In the genomic region with DNA sequence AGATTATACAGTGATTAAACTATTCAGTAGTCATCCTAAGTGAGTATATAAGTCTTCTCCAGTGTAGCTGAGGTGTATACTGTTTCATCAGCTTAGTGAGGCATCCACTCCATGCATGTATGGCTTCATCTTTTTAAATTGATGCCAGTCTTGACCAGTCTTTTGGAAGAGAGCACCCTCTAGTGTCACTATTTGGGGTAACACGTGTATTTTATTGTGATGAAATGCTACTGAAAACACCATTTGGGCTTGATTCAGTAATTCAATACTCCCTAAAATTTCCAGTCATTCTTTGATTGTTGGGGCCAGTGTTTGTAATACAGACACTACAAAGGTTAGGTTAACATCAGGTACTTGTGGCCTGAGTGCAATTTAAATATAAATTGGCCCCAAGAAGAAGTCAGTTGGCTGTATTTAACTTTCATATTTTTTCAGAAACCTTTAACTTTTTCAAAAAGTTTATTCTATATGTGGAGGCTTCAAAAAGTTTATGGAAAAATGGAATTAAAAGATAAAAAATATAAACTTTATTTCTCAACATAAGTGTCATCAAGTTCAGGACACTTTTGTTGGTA, we compare ENCODE assay signal across 1 cellular context.
TF ChIP-seq lines count a peak whose summit lies in the region.

No MANE protein-coding gene starts in this region.

TF ChIP-seq in HepG2, 621 proteins besides CTCF, POLR2A, EP300 and RAD21 (continued from another document and continues in another):
- TF ChIP-seq ATF7 (IDR thresholded peaks at IDR 0.05) (no peak), ATF7 (CRISPR knock-in tag; IDR thresholded peaks at IDR 0.05) (no peak), LCORL (IDR thresholded peaks at IDR 0.05) (peak; percentile 51; the same call in 1 of the 2 replicates), LCORL (CRISPR knock-in tag; IDR thresholded peaks at IDR 0.05) (no peak), REL (CRISPR knock-in tag; conservative IDR thresholded peaks at IDR 0.05) (no peak), KLF9 (CRISPR knock-in tag; IDR thresholded peaks at IDR 0.05; ENCODE audit: low read depth) (0 out of 2 replicates have a peak, but pooled peaks have one; percentile 55), PTBP1 (IDR thresholded peaks at IDR 0.05; ENCODE audit: low read depth, low read length, poor library complexity, severe bottlenecking) (no peak), ZBTB14 (CRISPR knock-in tag; IDR thresholded peaks at IDR 0.05) (no peak), JUND (CRISPR knock-in tag; IDR thresholded peaks at IDR 0.05) (no peak), MTA1 (CRISPR knock-in tag; IDR thresholded peaks at IDR 0.05; ENCODE audit: borderline replicate concordance) (no peak), MIXL1 (CRISPR knock-in tag; IDR thresholded peaks at IDR 0.05) (0 out of 2 replicates have a peak, but pooled peaks have one; percentile 58), ZNF143 (CRISPR knock-in tag; IDR thresholded peaks at IDR 0.05) (no peak), ZNF614 (CRISPR knock-in tag; IDR thresholded peaks at IDR 0.05; ENCODE audit: borderline replicate concordance) (no peak), ZNF557 (CRISPR knock-in tag; IDR thresholded peaks at IDR 0.05) (peak; percentile 65; the same call in 1 of the 2 replicates), ZNF678 (CRISPR knock-in tag; IDR thresholded peaks at IDR 0.05) (no peak), ZNF263 (CRISPR knock-in tag; IDR thresholded peaks at IDR 0.05) (no peak), CCAR2 (optimal IDR thresholded peaks at IDR 0.05; ENCODE audit: low read depth, low read length) (no peak), ZZZ3 (CRISPR knock-in tag; IDR thresholded peaks at IDR 0.05; ENCODE audit: borderline replicate concordance) (no peak), JUN (CRISPR knock-in tag; IDR thresholded peaks at IDR 0.05) (no peak), SATB2 (CRISPR knock-in tag; IDR thresholded peaks at IDR 0.05) (no peak), ZNF484 (CRISPR knock-in tag; IDR thresholded peaks at IDR 0.05; ENCODE audit: borderline replicate concordance, low read depth) (no peak), FOXC1 (CRISPR knock-in tag; IDR thresholded peaks at IDR 0.05; ENCODE audit: borderline replicate concordance) (no peak), CREM (IDR thresholded peaks at IDR 0.05) (peak; percentile 36), CREM (CRISPR knock-in tag; IDR thresholded peaks at IDR 0.05) (no peak), ZNF34 (CRISPR knock-in tag; IDR thresholded peaks at IDR 0.05; ENCODE audit: borderline replicate concordance) (no peak), ZSCAN25 (CRISPR knock-in tag; IDR thresholded peaks at IDR 0.05) (no peak), CREB3 (CRISPR knock-in tag; IDR thresholded peaks at IDR 0.05) (no peak), HES4 (CRISPR knock-in tag; IDR thresholded peaks at IDR 0.05; ENCODE audit: borderline replicate concordance) (no peak), IRF2 (CRISPR knock-in tag; IDR thresholded peaks at IDR 0.05) (peak; percentile 71; the same call in 1 of the 2 replicates), ZNF629 (CRISPR knock-in tag; conservative IDR thresholded peaks at IDR 0.05) (no peak), MED1 (CRISPR knock-in tag; IDR thresholded peaks at IDR 0.05) (peak; percentile 26; the same call in 1 of the 2 replicates), NBN (conservative IDR thresholded peaks at IDR 0.05) (no peak), RXRB (CRISPR knock-in tag; IDR thresholded peaks at IDR 0.05; ENCODE audit: borderline replicate concordance) (no peak), FOXA3 (CRISPR knock-in tag; IDR thresholded peaks at IDR 0.05) (peak; percentile 36; the same call in 1 of the 2 replicates), ZBTB46 (CRISPR knock-in tag; IDR thresholded peaks at IDR 0.05; ENCODE audit: borderline replicate concordance) (no peak), THAP11 (CRISPR knock-in tag; IDR thresholded peaks at IDR 0.05) (peak; percentile 41; the same call in 1 of the 2 replicates), HNRNPUL1 (IDR thresholded peaks at IDR 0.05; ENCODE audit: low read depth, low read length) (no peak), HNRNPH1 (optimal IDR thresholded peaks at IDR 0.05; ENCODE audit: low read depth, low read length) (no peak), ZFYVE20 (CRISPR knock-in tag; IDR thresholded peaks at IDR 0.05; ENCODE audit: borderline replicate concordance, low read depth) (no peak), ZNF17 (CRISPR knock-in tag; IDR thresholded peaks at IDR 0.05) (no peak), LBX2 (CRISPR knock-in tag; IDR thresholded peaks at IDR 0.05; ENCODE audit: borderline replicate concordance) (no peak), DPF2 (CRISPR knock-in tag; IDR thresholded peaks at IDR 0.05; ENCODE audit: borderline replicate concordance, low read depth) (no peak), GLI4 (CRISPR knock-in tag; IDR thresholded peaks at IDR 0.05; ENCODE audit: borderline replicate concordance) (no peak)
- TF ChIP-seq, protein P1, sequence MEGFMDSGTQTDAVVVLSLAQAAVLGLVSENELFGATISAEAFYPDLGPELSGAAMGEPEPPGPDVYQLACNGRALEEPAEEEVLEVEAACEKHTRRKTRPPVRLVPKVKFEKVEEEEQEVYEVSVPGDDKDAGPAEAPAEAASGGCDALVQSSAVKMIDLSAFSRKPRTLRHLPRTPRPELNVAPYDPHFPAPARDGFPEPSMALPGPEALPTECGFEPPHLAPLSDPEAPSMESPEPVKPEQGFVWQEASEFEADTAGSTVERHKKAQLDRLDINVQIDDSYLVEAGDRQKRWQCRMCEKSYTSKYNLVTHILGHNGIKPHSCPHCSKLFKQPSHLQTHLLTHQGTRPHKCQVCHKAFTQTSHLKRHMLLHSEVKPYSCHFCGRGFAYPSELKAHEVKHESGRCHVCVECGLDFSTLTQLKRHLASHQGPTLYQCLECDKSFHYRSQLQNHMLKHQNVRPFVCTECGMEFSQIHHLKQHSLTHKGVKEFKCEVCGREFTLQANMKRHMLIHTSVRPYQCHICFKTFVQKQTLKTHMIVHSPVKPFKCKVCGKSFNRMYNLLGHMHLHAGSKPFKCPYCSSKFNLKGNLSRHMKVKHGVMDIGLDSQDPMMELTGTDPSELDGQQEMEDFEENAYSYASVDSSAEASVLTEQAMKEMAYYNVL (CRISPR knock-in tag; IDR thresholded peaks at IDR 0.05; ENCODE audit: borderline replicate concordance) = no peak
- TF ChIP-seq, protein P2, sequence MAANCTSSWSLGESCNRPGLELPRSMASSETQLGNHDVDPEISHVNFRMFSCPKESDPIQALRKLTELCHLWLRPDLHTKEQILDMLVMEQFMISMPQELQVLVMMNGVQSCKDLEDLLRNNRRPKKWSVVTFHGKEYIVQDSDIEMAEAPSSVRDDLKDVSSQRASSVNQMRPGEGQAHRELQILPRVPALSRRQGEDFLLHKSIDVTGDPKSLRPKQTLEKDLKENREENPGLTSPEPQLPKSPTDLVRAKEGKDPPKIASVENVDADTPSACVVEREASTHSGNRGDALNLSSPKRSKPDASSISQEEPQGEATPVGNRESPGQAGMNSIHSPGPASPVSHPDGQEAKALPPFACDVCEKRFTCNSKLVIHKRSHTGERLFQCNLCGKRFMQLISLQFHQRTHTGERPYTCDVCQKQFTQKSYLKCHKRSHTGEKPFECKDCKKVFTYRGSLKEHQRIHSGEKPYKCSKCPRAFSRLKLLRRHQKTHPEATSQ (CRISPR knock-in tag; IDR thresholded peaks at IDR 0.05; ENCODE audit: borderline replicate concordance) = no peak
- TF ChIP-seq, protein P3, sequence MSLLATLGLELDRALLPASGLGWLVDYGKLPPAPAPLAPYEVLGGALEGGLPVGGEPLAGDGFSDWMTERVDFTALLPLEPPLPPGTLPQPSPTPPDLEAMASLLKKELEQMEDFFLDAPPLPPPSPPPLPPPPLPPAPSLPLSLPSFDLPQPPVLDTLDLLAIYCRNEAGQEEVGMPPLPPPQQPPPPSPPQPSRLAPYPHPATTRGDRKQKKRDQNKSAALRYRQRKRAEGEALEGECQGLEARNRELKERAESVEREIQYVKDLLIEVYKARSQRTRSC (CRISPR knock-in tag; IDR thresholded peaks at IDR 0.05; ENCODE audit: low read depth) = no peak
- TF ChIP-seq, protein P4, sequence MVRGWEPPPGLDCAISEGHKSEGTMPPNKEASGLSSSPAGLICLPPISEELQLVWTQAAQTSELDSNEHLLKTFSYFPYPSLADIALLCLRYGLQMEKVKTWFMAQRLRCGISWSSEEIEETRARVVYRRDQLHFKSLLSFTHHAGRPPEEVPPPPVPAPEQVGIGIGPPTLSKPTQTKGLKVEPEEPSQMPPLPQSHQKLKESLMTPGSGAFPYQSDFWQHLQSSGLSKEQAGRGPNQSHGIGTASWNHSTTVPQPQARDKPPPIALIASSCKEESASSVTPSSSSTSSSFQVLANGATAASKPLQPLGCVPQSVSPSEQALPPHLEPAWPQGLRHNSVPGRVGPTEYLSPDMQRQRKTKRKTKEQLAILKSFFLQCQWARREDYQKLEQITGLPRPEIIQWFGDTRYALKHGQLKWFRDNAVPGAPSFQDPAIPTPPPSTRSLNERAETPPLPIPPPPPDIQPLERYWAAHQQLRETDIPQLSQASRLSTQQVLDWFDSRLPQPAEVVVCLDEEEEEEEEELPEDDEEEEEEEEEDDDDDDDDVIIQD (CRISPR knock-in tag; IDR thresholded peaks at IDR 0.05; ENCODE audit: low read depth) = peak; percentile 61; the same call in 1 of the 2 replicates
- TF ChIP-seq, protein P5, sequence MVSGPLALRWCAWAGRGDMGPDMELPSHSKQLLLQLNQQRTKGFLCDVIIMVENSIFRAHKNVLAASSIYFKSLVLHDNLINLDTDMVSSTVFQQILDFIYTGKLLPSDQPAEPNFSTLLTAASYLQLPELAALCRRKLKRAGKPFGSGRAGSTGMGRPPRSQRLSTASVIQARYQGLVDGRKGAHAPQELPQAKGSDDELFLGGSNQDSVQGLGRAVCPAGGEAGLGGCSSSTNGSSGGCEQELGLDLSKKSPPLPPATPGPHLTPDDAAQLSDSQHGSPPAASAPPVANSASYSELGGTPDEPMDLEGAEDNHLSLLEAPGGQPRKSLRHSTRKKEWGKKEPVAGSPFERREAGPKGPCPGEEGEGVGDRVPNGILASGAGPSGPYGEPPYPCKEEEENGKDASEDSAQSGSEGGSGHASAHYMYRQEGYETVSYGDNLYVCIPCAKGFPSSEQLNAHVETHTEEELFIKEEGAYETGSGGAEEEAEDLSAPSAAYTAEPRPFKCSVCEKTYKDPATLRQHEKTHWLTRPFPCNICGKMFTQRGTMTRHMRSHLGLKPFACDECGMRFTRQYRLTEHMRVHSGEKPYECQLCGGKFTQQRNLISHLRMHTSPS (CRISPR knock-in tag; IDR thresholded peaks at IDR 0.05; ENCODE audit: low read depth) = no peak
- TF ChIP-seq, protein P6, sequence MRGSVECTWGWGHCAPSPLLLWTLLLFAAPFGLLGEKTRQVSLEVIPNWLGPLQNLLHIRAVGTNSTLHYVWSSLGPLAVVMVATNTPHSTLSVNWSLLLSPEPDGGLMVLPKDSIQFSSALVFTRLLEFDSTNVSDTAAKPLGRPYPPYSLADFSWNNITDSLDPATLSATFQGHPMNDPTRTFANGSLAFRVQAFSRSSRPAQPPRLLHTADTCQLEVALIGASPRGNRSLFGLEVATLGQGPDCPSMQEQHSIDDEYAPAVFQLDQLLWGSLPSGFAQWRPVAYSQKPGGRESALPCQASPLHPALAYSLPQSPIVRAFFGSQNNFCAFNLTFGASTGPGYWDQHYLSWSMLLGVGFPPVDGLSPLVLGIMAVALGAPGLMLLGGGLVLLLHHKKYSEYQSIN (CRISPR knock-in tag; IDR thresholded peaks at IDR 0.05; ENCODE audit: borderline replicate concordance) = no peak
- TF ChIP-seq, protein P7, sequence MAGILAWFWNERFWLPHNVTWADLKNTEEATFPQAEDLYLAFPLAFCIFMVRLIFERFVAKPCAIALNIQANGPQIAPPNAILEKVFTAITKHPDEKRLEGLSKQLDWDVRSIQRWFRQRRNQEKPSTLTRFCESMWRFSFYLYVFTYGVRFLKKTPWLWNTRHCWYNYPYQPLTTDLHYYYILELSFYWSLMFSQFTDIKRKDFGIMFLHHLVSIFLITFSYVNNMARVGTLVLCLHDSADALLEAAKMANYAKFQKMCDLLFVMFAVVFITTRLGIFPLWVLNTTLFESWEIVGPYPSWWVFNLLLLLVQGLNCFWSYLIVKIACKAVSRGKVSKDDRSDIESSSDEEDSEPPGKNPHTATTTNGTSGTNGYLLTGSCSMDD (CRISPR knock-in tag; IDR thresholded peaks at IDR 0.05) = no peak
- TF ChIP-seq, protein P8, sequence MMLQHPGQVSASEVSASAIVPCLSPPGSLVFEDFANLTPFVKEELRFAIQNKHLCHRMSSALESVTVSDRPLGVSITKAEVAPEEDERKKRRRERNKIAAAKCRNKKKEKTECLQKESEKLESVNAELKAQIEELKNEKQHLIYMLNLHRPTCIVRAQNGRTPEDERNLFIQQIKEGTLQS (CRISPR knock-in tag; IDR thresholded peaks at IDR 0.05) = no peak
